ENCODE assay signal across 21 cellular contexts in genomic region chr15:60679256-60679655, GRCh38.
DNase-seq lines count a peak whose midpoint lies in the region; ATAC-seq, FAIRE-seq and TF ChIP-seq lines count a peak whose summit lies in the region.
"Had no signal": no experiment of that assay in that cellular context is flagged by ENCODE, and none has a peak within 500 bp of the region (broad histone marks: within the 10 kb centered on the region; RNA-seq: fewer than 3 reads in every experiment).

No MANE protein-coding gene starts in this region.

- H3K27me3 Mint-ChIP-seq in activated CD4-positive, alpha-beta T cell treated with anti-CD3 and anti-CD28 coated beads for 36 hours = no peaks in the 10 kb centered on the region
- H3K27me3 Mint-ChIP-seq in astrocyte (ENCODE audit: low read depth, unreplicated experiment) = peaks cover 4% of the 10 kb centered on the region
- no peaks in the 10 kb centered on the region for H3K27me3 Mint-ChIP-seq in CD4-positive, alpha-beta T cell
- H3K27me3 Mint-ChIP-seq: CD4-positive, CD25-positive, alpha-beta regulatory T cell had no signal

- H3K4me1 ChIP-seq in astrocyte (ENCODE audit: insufficient read depth, low read length) = peaks cover under 1% of the 10 kb centered on the region
- peaks cover 19% of the 10 kb centered on the region for H3K4me1 ChIP-seq in vagina
- H3K4me1 ChIP-seq: colonic mucosa had no signal

- CTCF ChIA-PET in activated CD4-positive, alpha-beta T cell treated with anti-CD3 and anti-CD28 coated beads for 36 hours (lab: Charles Lee) = interaction anchor here (0.6 kb wide), 1 partner anchor 56 kb away, joined by 5 read pairs; no protein-coding TSS in a partner anchor
- CTCF ChIA-PET in CD4-positive, alpha-beta T cell (lab: Charles Lee) = interaction anchor here (1.0 kb wide), 1 partner anchor 12 kb away, joined by 3 read pairs; no protein-coding TSS in a partner anchor

- intact Hi-C loops in activated CD4-positive, alpha-beta T cell treated with anti-CD3 and anti-CD28 coated beads for 36 hours (cut with DNase I, micrococcal nuclease) = no loop called here
- intact Hi-C loops in vagina (cut with DNase I) = no loop called here
- intact Hi-C loops in CD4-positive, alpha-beta T cell (cut with DNase I, micrococcal nuclease) = no loop called here

- H3K27ac ChIP-seq in astrocyte (ENCODE audit: low read depth, low read length) (no peak overlapping the region), vagina (peak overlapping the region; percentile 59)
- no peak overlapping the region for H3K27ac ChIP-seq in CD4-positive, alpha-beta T cell (ENCODE audit: low read depth, low read length)
- H3K27ac ChIP-seq: 22Rv1, colonic mucosa, thyroid gland, WERI-Rb-1 had no signal

- no peak overlapping the region for H2AFZ ChIP-seq in astrocyte (ENCODE audit: low read depth, low read length)

- H3K27me3 ChIP-seq in astrocyte (ENCODE audit: insufficient read depth, low read length) (no peaks in the 10 kb centered on the region), vagina (no peaks in the 10 kb centered on the region)
- H3K27me3 ChIP-seq in CD4-positive, alpha-beta T cell (ENCODE audit: control insufficient read depth, insufficient read depth, low read length) = no peaks in the 10 kb centered on the region
- H3K27me3 ChIP-seq: colonic mucosa, thyroid gland had no signal

- H3K36me3 Mint-ChIP-seq in activated CD4-positive, alpha-beta T cell treated with anti-CD3 and anti-CD28 coated beads for 36 hours (ENCODE audit: low read depth) = peaks cover 2% of the 10 kb centered on the region
- H3K36me3 Mint-ChIP-seq in astrocyte (ENCODE audit: low read depth, unreplicated experiment) = peaks cover 2% of the 10 kb centered on the region
- no peaks in the 10 kb centered on the region for H3K36me3 Mint-ChIP-seq in CD4-positive, alpha-beta T cell (ENCODE audit: low read depth)
- H3K36me3 Mint-ChIP-seq: mesothelial cell of epicardium had no signal

- ATAC-seq in activated CD4-positive, alpha-beta T cell treated with anti-CD3 and anti-CD28 coated beads for 36 hours = peak; percentile 32
- no peak for ATAC-seq in CD4-positive, alpha-beta T cell (ENCODE audit: poor library complexity)
- ATAC-seq: activated CD8-positive, alpha-beta T cell treated with anti-CD3 and anti-CD28 coated beads, Interleukin-2, amount 10 ng/mL, durations not matched to agents 7 days and 5 days; Right ventricle myocardium inferior; sciatic nerve had no signal

- H3K4me3 ChIP-seq in astrocyte (ENCODE audit: insufficient read depth, low read depth, low read length) (no peak overlapping the region), vagina (peak overlapping the region in 1 of 2 donors; percentile 11)
- H3K4me3 ChIP-seq: colonic mucosa, thyroid gland had no signal

- H3K27ac Mint-ChIP-seq in activated CD4-positive, alpha-beta T cell treated with anti-CD3 and anti-CD28 coated beads for 36 hours = no peak overlapping the region
- H3K27ac Mint-ChIP-seq in astrocyte (ENCODE audit: unreplicated experiment) = no peak overlapping the region
- no peak overlapping the region for H3K27ac Mint-ChIP-seq in CD4-positive, alpha-beta T cell
- H3K27ac Mint-ChIP-seq: activated CD8-positive, alpha-beta T cell treated with anti-CD3 and anti-CD28 coated beads, Interleukin-2, amount 10 ng/mL, durations not matched to agents 7 days and 5 days; CD4-positive, CD25-positive, alpha-beta regulatory T cell; mesothelial cell of epicardium had no signal

- no peak for DNase-seq in activated CD4-positive, alpha-beta T cell treated with anti-CD3 and anti-CD28 coated beads for 36 hours
- DNase-seq in activated CD4-positive, alpha-beta T cell treated with anti-CD3 and anti-CD28 coated beads, Interleukin-2, amount 50 U/mL, for 1 hour = no peak
- peak; percentile 72 for DNase-seq in astrocyte (ENCODE audit: low read depth)
- DNase-seq in myocyte (ENCODE audit: low read depth) = peak; percentile 80
- no peak for DNase-seq in vagina (ENCODE audit: extremely low spot score in 2 of 2)
- DNase-seq in CD4-positive, alpha-beta T cell = no peak
- no peak for DNase-seq in germinal center (ENCODE audit: low spot score)
- DNase-seq in UCSD-AML1 (lab: John Stamatoyannopoulos, UW; ENCODE audit: unreplicated experiment) = no peak
- DNase-seq: activated CD8-positive, alpha-beta T cell treated with anti-CD3 and anti-CD28 coated beads, Interleukin-2, amount 10 ng/mL, durations not matched to agents 7 days and 5 days; amygdala; CD4-positive, CD25-positive, alpha-beta regulatory T cell; colonic mucosa; Karpas-422; NCI-H146; T-helper 1 cell; thyroid gland; WERI-Rb-1 had no signal

- no peak overlapping the region for H3K9ac ChIP-seq in astrocyte (ENCODE audit: low read length)

- no peak for FAIRE-seq in astrocyte (lab: Jason Lieb, UNC)

- H3K9me3 Mint-ChIP-seq in activated CD4-positive, alpha-beta T cell treated with anti-CD3 and anti-CD28 coated beads for 36 hours (ENCODE audit: low read depth) = no peaks in the 10 kb centered on the region
- no peaks in the 10 kb centered on the region for H3K9me3 Mint-ChIP-seq in astrocyte (ENCODE audit: unreplicated experiment)
- H3K9me3 Mint-ChIP-seq in CD4-positive, alpha-beta T cell = no peaks in the 10 kb centered on the region
- H3K9me3 Mint-ChIP-seq: mesothelial cell of epicardium had no signal

- no peaks in the 10 kb centered on the region for H3K79me2 ChIP-seq in astrocyte (ENCODE audit: insufficient read depth, low read length)

- peaks cover 27% of the 10 kb centered on the region for H3K4me1 Mint-ChIP-seq in activated CD4-positive, alpha-beta T cell treated with anti-CD3 and anti-CD28 coated beads for 36 hours
- H3K4me1 Mint-ChIP-seq in astrocyte (ENCODE audit: low read depth, unreplicated experiment) = peaks cover 31% of the 10 kb centered on the region
- no peaks in the 10 kb centered on the region for H3K4me1 Mint-ChIP-seq in CD4-positive, alpha-beta T cell (ENCODE audit: low read depth)
- H3K4me1 Mint-ChIP-seq: CD4-positive, CD25-positive, alpha-beta regulatory T cell had no signal

- peak overlapping the region; percentile 20 for H3K4me2 ChIP-seq in astrocyte (ENCODE audit: low read length)

- TF ChIP-seq CTCF in astrocyte (IDR thresholded peaks at IDR 0.05; ENCODE audit: insufficient read depth, low read depth, low read length) (no peak), vagina (IDR thresholded peaks at IDR 0.05) (no peak)
- no peak for TF ChIP-seq CTCF in CD4-positive, alpha-beta T cell (IDR thresholded peaks at IDR 0.05)

- no peak overlapping the region for H3K4me3 Mint-ChIP-seq in activated CD4-positive, alpha-beta T cell treated with anti-CD3 and anti-CD28 coated beads for 36 hours
- no peak overlapping the region for H3K4me3 Mint-ChIP-seq in astrocyte (ENCODE audit: unreplicated experiment)
- no peak overlapping the region for H3K4me3 Mint-ChIP-seq in CD4-positive, alpha-beta T cell
- H3K4me3 Mint-ChIP-seq: activated CD8-positive, alpha-beta T cell treated with anti-CD3 and anti-CD28 coated beads, Interleukin-2, amount 10 ng/mL, durations not matched to agents 7 days and 5 days; CD4-positive, CD25-positive, alpha-beta regulatory T cell; mesothelial cell of epicardium had no signal

- TF ChIP-seq POLR2A in vagina (IDR thresholded peaks at IDR 0.05) = no peak

- H3K36me3 ChIP-seq in astrocyte (ENCODE audit: insufficient read depth, low read length) = no peaks in the 10 kb centered on the region
- H3K36me3 ChIP-seq in vagina = no peaks in the 10 kb centered on the region
- H3K36me3 ChIP-seq: colonic mucosa, thyroid gland, WERI-Rb-1 had no signal

- H3K9me3 ChIP-seq in astrocyte (ENCODE audit: insufficient read depth, low read depth, low read length) = no peaks in the 10 kb centered on the region
- H3K9me3 ChIP-seq in vagina = no peaks in the 10 kb centered on the region
- H3K9me3 ChIP-seq in CD4-positive, alpha-beta T cell (ENCODE audit: control insufficient read depth, low read length) = no peaks in the 10 kb centered on the region
- H3K9me3 ChIP-seq: colonic mucosa, thyroid gland had no signal

- POLR2A ChIA-PET in activated CD4-positive, alpha-beta T cell treated with anti-CD3 and anti-CD28 coated beads for 36 hours (lab: Charles Lee) = interaction anchor here (0.7 kb wide), 1 partner anchor 317 kb away, joined by 4 read pairs; no protein-coding TSS in a partner anchor
- POLR2A ChIA-PET in CD4-positive, alpha-beta T cell (lab: Charles Lee) = no interaction called here

- H4K20me1 ChIP-seq in astrocyte (ENCODE audit: insufficient read depth, low read length) = no peaks in the 10 kb centered on the region

Comparison
In these comparisons a context has a peak if more than half of its experiments do, and no peak if none do; other contexts are left out.
1. DNase-seq: peak in astrocyte (single experiment) and myocyte (single experiment); none in activated CD4-positive, alpha-beta T cell treated with anti-CD3 and anti-CD28 coated beads for 36 hours (single experiment), activated CD4-positive, alpha-beta T cell treated with anti-CD3 and anti-CD28 coated beads, Interleukin-2, amount 50 U/mL, for 1 hour (single experiment), vagina (0 of 2), CD4-positive, alpha-beta T cell (0 of 10), germinal center (single experiment) and UCSD-AML1 (single experiment).